ENCODE assay signal across 2 cellular contexts in genomic region chr4:181711387-181711786, GRCh38.
TF ChIP-seq lines count a peak whose summit lies in the region.

No MANE protein-coding gene starts in this region.

TF ChIP-seq in HepG2, 621 proteins besides CTCF, POLR2A, EP300 and RAD21:
- TF ChIP-seq NPAS2 (CRISPR knock-in tag; IDR thresholded peaks at IDR 0.05; ENCODE audit: borderline replicate concordance), result no peak
- no peak for TF ChIP-seq ZNF224 (CRISPR knock-in tag; IDR thresholded peaks at IDR 0.05)
- TF ChIP-seq ZBTB39 (CRISPR knock-in tag; IDR thresholded peaks at IDR 0.05), result no peak
- no peak for TF ChIP-seq CHCHD3 (CRISPR knock-in tag; IDR thresholded peaks at IDR 0.05)
- peak; percentile 29 to 68; a peak in 2 of 4 replicates for TF ChIP-seq MAFK (conservative IDR thresholded peaks at IDR 0.05 in 1 of 2, IDR thresholded peaks at IDR 0.05 in 1 of 2; ENCODE audit: low read length in 2 of 2)
- no peak for TF ChIP-seq NFE2L1 (CRISPR knock-in tag; IDR thresholded peaks at IDR 0.05; ENCODE audit: borderline replicate concordance)
- TF ChIP-seq MAFF (IDR thresholded peaks at IDR 0.05; ENCODE audit: low read depth, low read length), result peak; percentile 62
- no peak for TF ChIP-seq U2AF1 (optimal IDR thresholded peaks at IDR 0.05; ENCODE audit: low read depth, low read length)
- TF ChIP-seq ZSCAN12 (CRISPR knock-in tag; IDR thresholded peaks at IDR 0.05), result no peak
- no peak for TF ChIP-seq NFKBIZ (CRISPR knock-in tag; IDR thresholded peaks at IDR 0.05)
- no peak for TF ChIP-seq SOX5 (CRISPR knock-in tag; IDR thresholded peaks at IDR 0.05; ENCODE audit: borderline replicate concordance)
- TF ChIP-seq ZNF720 (CRISPR knock-in tag; IDR thresholded peaks at IDR 0.05), result no peak

TF ChIP-seq in IMR-90, 13 proteins besides CTCF, POLR2A, EP300 and RAD21:
- TF ChIP-seq MAFK (IDR thresholded peaks at IDR 0.05; ENCODE audit: low read depth, low read length), result peak; percentile 22; the same call in 1 of the 2 replicates
- no peak for TF ChIP-seq CHD1 (IDR thresholded peaks at IDR 0.05; ENCODE audit: low read depth, low read length)
- no peak for TF ChIP-seq USF2 (IDR thresholded peaks at IDR 0.05; ENCODE audit: low read depth, low read length)
- TF ChIP-seq SMC3 (IDR thresholded peaks at IDR 0.05; ENCODE audit: low read depth, low read length), result no peak
- no peak for TF ChIP-seq RFX5 (IDR thresholded peaks at IDR 0.05; ENCODE audit: low read depth, low read length)
- TF ChIP-seq MXI1 (IDR thresholded peaks at IDR 0.05; ENCODE audit: borderline replicate concordance, low read depth, low read length), result no peak
- TF ChIP-seq BHLHE40 (IDR thresholded peaks at IDR 0.05; ENCODE audit: low read depth, low read length), result no peak
- TF ChIP-seq CEBPB (IDR thresholded peaks at IDR 0.05; ENCODE audit: low read depth, low read length), result no peak
TF ChIP-seq in IMR-90: peak in this region for 1.
